In the genomic region with DNA sequence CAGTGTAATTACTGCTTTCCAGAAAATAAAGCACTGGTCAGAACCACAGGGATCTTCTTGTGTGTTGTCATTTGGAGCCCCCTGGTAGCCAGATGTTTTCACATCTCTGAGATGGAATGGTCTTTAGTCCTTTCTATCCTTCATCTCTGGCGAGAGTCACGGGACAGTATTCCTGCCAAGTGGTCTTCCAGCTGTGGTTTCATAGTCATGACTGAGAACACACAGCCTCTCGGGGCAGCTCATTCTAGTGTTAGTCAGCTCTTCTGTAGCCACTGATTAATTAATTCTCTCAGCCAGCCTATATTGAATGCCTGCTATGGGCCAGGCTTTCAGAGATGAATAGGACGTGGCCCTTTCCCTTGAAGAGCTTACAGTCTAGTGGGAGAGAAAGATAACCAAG, we compare ENCODE assay signal across 14 cellular contexts. TPM values are rescaled to one million over a fixed set of nuclear protein-coding genes. Genes with fewer than 3 reads are reported as not detected.
DNase-seq lines count a peak whose midpoint lies in the region; ATAC-seq and TF ChIP-seq lines count a peak whose summit lies in the region.
"Had no signal": no experiment of that assay in that cellular context is flagged by ENCODE, and none has a peak within 500 bp of the region (broad histone marks: within the 10 kb centered on the region; RNA-seq: fewer than 3 reads in every experiment).

No MANE protein-coding gene starts in this region.

- TF ChIP-seq CTCF in cardiac fibroblast (IDR thresholded peaks at IDR 0.05; ENCODE audit: low read depth, low read length) (no peak), osteoblast (IDR thresholded peaks at IDR 0.05; ENCODE audit: extremely low read depth, low read depth, low read length) (no peak), foreskin keratinocyte (conservative IDR thresholded peaks at IDR 0.05) (no peak)

- peak; percentile 14 for ATAC-seq in HG03280 (IDR thresholded peaks at IDR 0.05; ENCODE audit: unreplicated experiment)
- no peak for ATAC-seq in foreskin keratinocyte

- H3K27me3 ChIP-seq in BLaER1, result no peaks in the 10 kb centered on the region
- H3K27me3 ChIP-seq in osteoblast (ENCODE audit: insufficient read depth, low read length), result no peaks in the 10 kb centered on the region
- no peaks in the 10 kb centered on the region for H3K27me3 ChIP-seq in foreskin keratinocyte

- H3K27ac ChIP-seq in BLaER1, result no peak overlapping the region
- peak overlapping the region; percentile 67 for H3K27ac ChIP-seq in osteoblast (ENCODE audit: low read depth, low read length)
- H3K27ac ChIP-seq in foreskin keratinocyte, result no peak overlapping the region

- H3K36me3 ChIP-seq in BLaER1, result peaks cover 98% of the 10 kb centered on the region
- H3K36me3 ChIP-seq in osteoblast (ENCODE audit: insufficient read depth, low read length), result peaks cover 87% of the 10 kb centered on the region

- H3K4me3 ChIP-seq in BLaER1 (no peak overlapping the region), cardiac fibroblast (replicated peaks in 1 of 2; ENCODE audit: low read depth in 2 of 2, low read length in 2 of 2) (no peak overlapping the region), osteoblast (ENCODE audit: insufficient read depth, low read length) (no peak overlapping the region)

- H3K9me3 ChIP-seq in BLaER1 (no peaks in the 10 kb centered on the region), osteoblast (ENCODE audit: low read depth, low read length) (no peaks in the 10 kb centered on the region)

- H3K79me2 ChIP-seq in osteoblast (ENCODE audit: insufficient read depth, low read length), result peaks cover 32% of the 10 kb centered on the region

- H3K4me2 ChIP-seq in BLaER1 (peak overlapping the region; percentile 29), osteoblast (ENCODE audit: insufficient read depth, low read length) (peak overlapping the region; percentile 9)

- no peak overlapping the region for H3K9ac ChIP-seq in BLaER1

- H2AFZ ChIP-seq in osteoblast (ENCODE audit: low read length), result no peak overlapping the region

- peaks cover 20% of the 10 kb centered on the region; the same call in 1 of the 2 replicates for H4K20me1 ChIP-seq in BLaER1
- H4K20me1 ChIP-seq in osteoblast (ENCODE audit: insufficient read depth, low read length), result no peaks in the 10 kb centered on the region

- DNase-seq in cardiac fibroblast (ENCODE audit: low read depth in 2 of 2) (peak; percentile 73 to 78), osteoblast (ENCODE audit: insufficient read length, low spot score, missing footprints) (peak; percentile 85), pons (ENCODE audit: low spot score) (no peak), NCI-H1417 treated with DMSO at 0.1 percent for 48 hours (lab: John Stamatoyannopoulos, UW) (no peak), foreskin keratinocyte (no peak)
- DNase-seq in stimulated activated naive CD4-positive, alpha-beta T cell (lab: John Stamatoyannopoulos, UW), result no peak
- DNase-seq: activated CD4-positive, alpha-beta T cell treated with anti-CD3 and anti-CD28 coated beads, Interleukin-2, amount 50 U/mL, for 4 hours; activated effector memory CD4-positive, alpha-beta T cell treated with Interleukin-2 at 50 U/mL for 16 hours; NCI-H2227 treated with DMSO at 0.1 percent for 48 hours; stimulated activated CD4-positive, alpha-beta T cell treated with anti-CD3 and anti-CD28 coated beads, Interleukin-4, amount 100 ng/mL, for 24 hours had no signal

- H3K4me1 ChIP-seq in BLaER1, result peaks cover 26% of the 10 kb centered on the region
- H3K4me1 ChIP-seq in osteoblast (ENCODE audit: insufficient read depth, low read length), result peaks cover 37% of the 10 kb centered on the region
- H3K4me1 ChIP-seq in foreskin keratinocyte, result peaks cover 4% of the 10 kb centered on the region

RNA-seq across cellular contexts. Expression of a gene that starts 34.1 kb away (rescaled TPM):
- total RNA-seq in osteoblast, result 49.8 and 54.3 TPM in 2 replicates
- 38.2 and 42.0 TPM in 2 replicates for total RNA-seq in foreskin keratinocyte
- 16.5 and 17.3 TPM in 2 replicates for polyA plus RNA-seq in foreskin keratinocyte

RNA-seq across cellular contexts. Expression of a gene that starts 34.2 kb away (rescaled TPM):
- total RNA-seq in osteoblast (9.1 and 9.8 TPM in 2 replicates), foreskin keratinocyte (3.1 and 3.6 TPM in 2 replicates)
- 2.7 and 3.0 TPM in 2 replicates for polyA plus RNA-seq in foreskin keratinocyte

RNA-seq across cellular contexts. Expression of a gene that starts 51.7 kb away (rescaled TPM):
- 0.36 and 0.88 TPM in 2 replicates for total RNA-seq in osteoblast
- total RNA-seq in foreskin keratinocyte, result not detected in 2 replicates
- polyA plus RNA-seq in foreskin keratinocyte, result 0.02 TPM in 1 of 2 replicates, not detected in the other
- total RNA-seq: epithelial cell of proximal tubule, pulmonary artery endothelial cell had no signal

Comparison
In these comparisons a context has a peak if more than half of its experiments do, and no peak if none do; other contexts are left out.
1. DNase-seq: peak in cardiac fibroblast (2 of 2) and osteoblast (single experiment); none in pons (single experiment), stimulated activated naive CD4-positive, alpha-beta T cell (0 of 6), NCI-H1417 treated with DMSO at 0.1 percent for 48 hours (single experiment) and foreskin keratinocyte (0 of 2).